9 cellular contexts compared by ENCODE assay signal in the genomic region with DNA sequence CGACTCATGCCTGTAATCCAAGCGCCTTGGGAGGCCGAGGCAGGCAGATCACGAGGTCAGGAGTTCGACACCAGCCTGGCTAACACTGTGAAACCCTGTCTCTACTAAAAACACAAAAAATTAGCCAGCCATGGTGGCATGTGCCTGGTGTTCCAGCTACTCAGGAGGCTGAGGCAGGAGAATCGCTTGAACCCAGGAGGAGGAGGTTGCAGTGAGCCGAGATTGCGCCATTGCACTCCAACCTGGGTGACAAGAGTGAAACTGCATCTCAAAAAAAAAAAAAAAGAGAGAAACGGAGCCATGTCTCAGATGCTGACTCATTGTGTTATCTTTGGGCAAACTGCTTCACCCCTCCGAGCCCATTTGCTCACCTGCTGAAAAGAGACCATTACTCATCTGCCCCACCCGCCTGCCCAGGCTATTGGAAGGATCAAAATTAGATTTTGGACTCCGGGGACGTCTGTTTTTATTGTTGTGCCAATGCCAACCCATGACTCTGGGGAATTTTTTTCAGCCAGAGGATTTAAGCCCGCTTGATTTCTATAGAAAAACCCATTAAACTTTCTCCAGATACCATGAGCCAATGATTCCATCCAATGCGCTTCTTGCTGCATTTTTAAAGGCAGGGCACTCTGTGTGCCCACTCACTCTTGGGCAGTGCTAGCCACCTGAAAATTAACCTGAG. TPM values are rescaled to one million over a fixed set of nuclear protein-coding genes. Genes with fewer than 3 reads are reported as not detected.
DNase-seq lines count a peak whose midpoint lies in the region; ATAC-seq and TF ChIP-seq lines count a peak whose summit lies in the region.
"Had no signal": no experiment of that assay in that cellular context is flagged by ENCODE, and none has a peak within 500 bp of the region (broad histone marks: within the 10 kb centered on the region; RNA-seq: fewer than 3 reads in every experiment).

No MANE protein-coding gene starts in this region.

- H3K9me3 ChIP-seq in MG63 (no peaks in the 10 kb centered on the region), prostate gland (no peaks in the 10 kb centered on the region)

- 56% methylated on average over 15 of the region's 15 CpGs for WGBS in prostate gland

- no peaks in the 10 kb centered on the region for H3K4me1 ChIP-seq in prostate gland (replicated peaks)

- H3K4me3 ChIP-seq in MG63 = no peak overlapping the region
- H3K4me3 ChIP-seq in prostate gland = no peak overlapping the region

- ATAC-seq in HG03025 (IDR thresholded peaks at IDR 0.05; ENCODE audit: low FRiP score, unreplicated experiment) (no peak), GM21528 (IDR thresholded peaks at IDR 0.05; ENCODE audit: low FRiP score, unreplicated experiment) (no peak), HG02852 (IDR thresholded peaks at IDR 0.05; ENCODE audit: unreplicated experiment) (no peak)

- no peak for TF ChIP-seq POLR2A in prostate gland (IDR thresholded peaks at IDR 0.05)

- H3K27ac ChIP-seq in prostate gland = no peak overlapping the region

- no peaks in the 10 kb centered on the region for H3K27me3 ChIP-seq in MG63
- H3K27me3 ChIP-seq in prostate gland (replicated peaks; ENCODE audit: insufficient read depth) = no peaks in the 10 kb centered on the region

- intact Hi-C loops in prostate gland (cut with DNase I) = no loop called here

- DNase-seq in NCI-H345 (lab: John Stamatoyannopoulos, UW) (peak; percentile 18), NCI-H345 treated with DMSO at 0.1 percent for 48 hours (lab: John Stamatoyannopoulos, UW; ENCODE audit: unreplicated experiment) (no peak), MG63 (peak; percentile 83), astrocyte of the hippocampus (ENCODE audit: low read depth, low spot score) (peak; percentile 53), prostate gland (ENCODE audit: low spot score) (peak; percentile 27)

- TF ChIP-seq CTCF in prostate gland (IDR thresholded peaks at IDR 0.05) = no peak

- no peaks in the 10 kb centered on the region for H3K36me3 ChIP-seq in MG63
- H3K36me3 ChIP-seq in prostate gland = no peaks in the 10 kb centered on the region

RNA-seq across cellular contexts. Expression of gene KPNA7, which starts 16.5 kb away (rescaled TPM):
- not detected in 2 replicates for total RNA-seq in MG63 (2014; rRNA removed; shearing (Covaris generic); ENCODE audit: low replicate concordance)
- under 1 TPM in 1 of 2 donors, not detected in 1; 0.91 TPM for total RNA-seq in prostate gland
- total RNA-seq: frontal cortex had no signal

RNA-seq across cellular contexts. Expression of gene MYH16, which starts 48.2 kb away (rescaled TPM):
- total RNA-seq in MG63 (2014; rRNA removed; shearing (Covaris generic); ENCODE audit: low replicate concordance) = not detected in 2 replicates
- total RNA-seq in prostate gland = under 1 TPM in 1 of 2 donors, not detected in 1; 0.97 TPM
- total RNA-seq: frontal cortex had no signal
